In the genomic region with DNA sequence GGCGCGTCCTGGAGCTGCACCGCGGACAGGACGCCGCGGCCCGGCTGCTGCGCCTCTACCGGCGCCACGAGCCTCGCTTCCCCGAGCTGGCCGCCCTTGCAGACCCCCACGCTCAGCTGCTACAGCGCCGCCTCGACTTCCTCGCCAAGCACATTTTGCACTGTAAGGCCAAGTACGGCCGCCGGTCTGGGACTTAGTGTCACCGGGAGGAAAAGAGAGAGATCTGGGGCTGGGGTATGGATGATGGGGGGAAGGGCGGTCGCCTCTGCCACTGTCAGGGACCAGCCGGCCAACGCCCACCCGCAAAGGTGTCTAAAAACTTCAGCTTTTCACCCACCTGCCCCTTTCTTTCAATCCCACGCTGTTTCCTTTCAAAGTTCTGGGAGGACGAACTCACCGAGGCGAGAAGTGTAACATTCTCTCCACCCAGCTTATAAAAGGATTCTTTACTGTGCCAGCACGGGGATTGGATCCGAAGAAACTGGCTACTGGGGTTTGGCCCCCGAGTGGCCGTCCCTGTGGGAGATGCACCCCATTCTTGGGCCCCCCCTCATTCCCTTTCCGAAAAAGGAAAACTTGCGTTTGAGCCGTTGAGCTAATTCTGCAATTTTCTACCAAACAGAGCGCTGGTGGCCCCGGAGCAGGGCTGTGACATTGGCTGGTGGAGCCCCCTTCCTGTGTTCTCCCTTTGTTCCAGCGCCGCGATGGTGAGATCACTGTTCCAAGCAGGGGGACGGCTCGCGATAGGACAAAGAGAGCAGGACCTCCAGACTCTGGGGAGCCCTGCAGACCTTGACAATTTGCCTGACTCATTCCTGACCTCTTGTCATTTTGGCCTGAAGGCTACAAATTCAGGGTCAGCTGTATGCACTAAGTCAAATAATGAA, we compare ENCODE assay signal across 8 cellular contexts. TPM values are rescaled to one million over a fixed set of nuclear protein-coding genes. Genes with fewer than 3 reads are reported as not detected.
DNase-seq lines count a peak whose midpoint lies in the region; ATAC-seq and TF ChIP-seq lines count a peak whose summit lies in the region.

No MANE protein-coding gene starts in this region.

- H3K27ac ChIP-seq in Panc1 (ENCODE audit: low read length) (peak overlapping the region; percentile 85), duodenal mucosa (ENCODE audit: low read depth, low read length) (no peak overlapping the region), upper lobe of right lung (no peak overlapping the region)

- no peaks in the 10 kb centered on the region for H3K9me3 ChIP-seq in Panc1 (ENCODE audit: control insufficient read depth, insufficient read depth, low read depth, low read length)
- H3K9me3 ChIP-seq in duodenal mucosa (ENCODE audit: control insufficient read depth in 1 of 2, low read length in 2 of 2) = no peaks in the 10 kb centered on the region
- H3K9me3 ChIP-seq in upper lobe of right lung = no peaks in the 10 kb centered on the region

- POLR2A ChIA-PET in Panc1 (lab: Charles Lee) = interaction anchor here (0.5 kb wide), 1 partner anchor 127 kb away, joined by 22 read pairs; no protein-coding TSS in a partner anchor

- ATAC-seq in Panc1 (0 out of 2 replicates have a peak, but pooled peaks have one; percentile 8), upper lobe of right lung (no peak), HG03108 (IDR thresholded peaks at IDR 0.05; ENCODE audit: unreplicated experiment) (no peak)

- H3K27me3 ChIP-seq in GM06990 (replicated peaks; ENCODE audit: control insufficient read depth, insufficient read depth, low read length) (no peaks in the 10 kb centered on the region; the same call in 1 of the 2 replicates), Panc1 (ENCODE audit: control insufficient read depth, insufficient read depth, low read length) (no peaks in the 10 kb centered on the region; the same call in 1 of the 2 replicates), duodenal mucosa (ENCODE audit: control insufficient read depth in 1 of 2, insufficient read depth in 2 of 2, low read length in 2 of 2) (peaks cover 49 to 67% of the 10 kb centered on the region in 2 donors), upper lobe of right lung (peaks cover 35% of the 10 kb centered on the region)

- TF ChIP-seq CTCF in GM06990 (IDR thresholded peaks at IDR 0.05; ENCODE audit: insufficient read depth, low read length, poor library complexity, severe bottlenecking) (no peak), Panc1 (IDR thresholded peaks at IDR 0.05) (peak; percentile 42), upper lobe of right lung (IDR thresholded peaks at IDR 0.05) (no peak)

- H3K36me3 ChIP-seq in GM06990 (ENCODE audit: control insufficient read depth, insufficient read depth, low read length) (no peaks in the 10 kb centered on the region), Panc1 (ENCODE audit: control insufficient read depth, insufficient read depth, low read length) (no peaks in the 10 kb centered on the region), duodenal mucosa (ENCODE audit: control insufficient read depth in 1 of 2, insufficient read depth in 2 of 2, low read length in 2 of 2) (no peaks in the 10 kb centered on the region), upper lobe of right lung (no peaks in the 10 kb centered on the region)

- DNase-seq in GM06990 (ENCODE audit: extremely low read depth, insufficient read length) (peak; percentile 20), HCEC 1CT (peak; percentile 57), Panc1 (ENCODE audit: low read depth, low spot score) (no peak), medulla oblongata (ENCODE audit: extremely low spot score) (peak; percentile 45), upper lobe of right lung (no peak), NOMO-1 treated with dmso at 0.1 percent for 144 hours (lab: John Stamatoyannopoulos, UW; ENCODE audit: unreplicated experiment) (no peak)

- H3K4me1 ChIP-seq in Panc1 (ENCODE audit: control insufficient read depth, insufficient read depth, low read length) = peaks cover 52% of the 10 kb centered on the region
- peaks cover 13 to 14% of the 10 kb centered on the region in 2 donors for H3K4me1 ChIP-seq in duodenal mucosa (ENCODE audit: control insufficient read depth in 1 of 2, insufficient read depth in 2 of 2, low read length in 2 of 2)
- peaks cover 19% of the 10 kb centered on the region for H3K4me1 ChIP-seq in upper lobe of right lung

- BruUV-seq in Panc1 (replicated peaks; lab: Mats Ljungman, UMichigan) = TSS peak; percentile 94

- intact Hi-C loops in Panc1 (cut with micrococcal nuclease; ENCODE audit: unreplicated experiment) (loop anchor here (5.0 to 10.0 kb wide), 3 partner anchors 202 to 527 kb away; no protein-coding TSS in a partner anchor), upper lobe of right lung (cut with DNase I) (loop anchor here (5.0 to 10.0 kb wide), 2 partner anchors 185 to 647 kb away; no protein-coding TSS in a partner anchor)

- CTCF ChIA-PET in Panc1 (lab: Charles Lee) = interaction anchor here (1.5 kb wide), 1 partner anchor 202 kb away, joined by 16 read pairs; no protein-coding TSS in a partner anchor

- H3K4me3 ChIP-seq in GM06990 (replicated peaks; ENCODE audit: low read depth, low read length) (peak overlapping the region; percentile 49), Panc1 (ENCODE audit: low read depth in 2 of 2, low read length in 2 of 2) (peak overlapping the region; percentile 68 to 75), duodenal mucosa (ENCODE audit: low read depth in 1 of 2, low read length in 2 of 2) (peak overlapping the region; percentile 51 to 62), upper lobe of right lung (peak overlapping the region; percentile 59)

- in situ Hi-C loops in Panc1 (cut with HindIII; ENCODE audit: low pct_unique_long_range_greater_than_20kb, low sequenced_read_pairs) = no loop called here

- no peak overlapping the region for H3K9ac ChIP-seq in duodenal mucosa (ENCODE audit: low read depth in 1 of 2, low read length in 2 of 2)

RNA-seq across cellular contexts. Expression of a gene that starts 1.7 kb away (rescaled TPM):
- total RNA-seq in Panc1 (2021; ENCODE audit: unreplicated experiment) = 31.1 TPM
- polyA plus RNA-seq in Panc1 (2012; ENCODE audit: insufficient read length) = 21.8 TPM
- 5.9 TPM for total RNA-seq in upper lobe of right lung

RNA-seq across cellular contexts. Expression of a gene that starts 42.6 kb away (rescaled TPM):
- total RNA-seq in Panc1 (2021; ENCODE audit: unreplicated experiment) (80.3 TPM), upper lobe of right lung (67.2 TPM)
- polyA plus RNA-seq in Panc1 (2012; ENCODE audit: insufficient read length) = 51.1 TPM

Comparison
In these comparisons a context has a peak if more than half of its experiments do, and no peak if none do; other contexts are left out.
1. DNase-seq: peak in GM06990 (single experiment), HCEC 1CT (single experiment) and medulla oblongata (single experiment); none in Panc1 (single experiment), upper lobe of right lung (single experiment) and NOMO-1 treated with dmso at 0.1 percent for 144 hours (single experiment).
2. Peak in every context shown above with its lines, with median percentiles within 50 percentile points of each other: H3K4me3 ChIP-seq.